ENCODE assay signal across 20 cellular contexts in genomic region chr11:132649277-132649676, GRCh38.
"Had no signal": no experiment of that assay in that cellular context is flagged by ENCODE, and none has a peak within 500 bp of the region (broad histone marks: within the 10 kb centered on the region; RNA-seq: fewer than 3 reads in every experiment).

No MANE protein-coding gene starts in this region.

- H3K27ac Mint-ChIP-seq: memory B cell; naive thymus-derived CD4-positive, alpha-beta T cell had no signal

- DNase-seq: dermis blood vessel endothelial cell; dorsolateral prefrontal cortex; effector CD4-positive, alpha-beta T cell; effector memory CD4-positive, alpha-beta T cell; esophagus squamous epithelium; foreskin fibroblast; gastrocnemius medialis; glutamatergic neuron; head of caudate nucleus; heart right ventricle; hippocampal formation; left cardiac atrium; left lung; left ventricle myocardium superior; lower lobe of right lung; mesendoderm; midbrain; naive thymus-derived CD4-positive, alpha-beta T cell had no signal

- ATAC-seq: gastrocnemius medialis; heart right ventricle; left cardiac atrium; left lung; left ventricle myocardium superior; lower lobe of right lung; naive thymus-derived CD4-positive, alpha-beta T cell had no signal

- H3K4me1 Mint-ChIP-seq: memory B cell; naive thymus-derived CD4-positive, alpha-beta T cell had no signal

- H3K4me3 ChIP-seq: coronary artery, dorsolateral prefrontal cortex, esophagus squamous epithelium, gastrocnemius medialis, heart right ventricle, left lung, lower lobe of right lung had no signal

- H3K4me1 ChIP-seq: esophagus squamous epithelium, gastrocnemius medialis, heart right ventricle, lower lobe of right lung had no signal

- H3K9me3 ChIP-seq: esophagus squamous epithelium, gastrocnemius medialis, heart right ventricle, left lung, lower lobe of right lung had no signal

- H3K27ac ChIP-seq: coronary artery, dorsolateral prefrontal cortex, esophagus squamous epithelium, gastrocnemius medialis, heart right ventricle, left lung, lower lobe of right lung had no signal

- H3K36me3 Mint-ChIP-seq: memory B cell; naive thymus-derived CD4-positive, alpha-beta T cell had no signal

- H3K27me3 ChIP-seq: dorsolateral prefrontal cortex, esophagus squamous epithelium, gastrocnemius medialis, left lung had no signal

- H3K27me3 Mint-ChIP-seq: memory B cell had no signal

- H3K4me3 Mint-ChIP-seq: memory B cell; naive thymus-derived CD4-positive, alpha-beta T cell had no signal

- H3K36me3 ChIP-seq: esophagus squamous epithelium, gastrocnemius medialis, heart right ventricle, left lung, lower lobe of right lung had no signal
